In genomic region chr10:12782537-12782936, GRCh38 we compare ENCODE assay signal across 8 cellular contexts.
A peak's percentile ranks its signal among the peaks of the same experiment; 100 is the strongest.
DNase-seq lines count a peak whose midpoint lies in the region; ATAC-seq, FAIRE-seq and TF ChIP-seq lines count a peak whose summit lies in the region.

No MANE protein-coding gene starts in this region.

- TF ChIP-seq POLR2A in adrenal gland (IDR thresholded peaks at IDR 0.05): no peak

- H3K27ac ChIP-seq in adrenal gland: no peak overlapping the region
- no peak overlapping the region for H3K27ac ChIP-seq in tibial artery

- DNase-seq in stimulated activated CD4-positive, alpha-beta T cell treated with anti-CD3 and anti-CD28 coated beads, Interleukin-12 subunit alpha, Interleukin-12 subunit beta, amount 100 ng/mL, for 48 hours (ENCODE audit: low read depth in 2 of 3, low spot score in 1 of 3): peak; percentile 10 to 51 (median 33)
- DNase-seq in stimulated activated CD4-positive, alpha-beta T cell treated with anti-CD3 and anti-CD28 coated beads, Interleukin-12 subunit alpha, Interleukin-12 subunit beta, amount 100 ng/mL, for 4 hours: no peak
- DNase-seq in NOMO-1 treated with DMSO at 0.1 percent for 48 hours (lab: John Stamatoyannopoulos, UW; ENCODE audit: unreplicated experiment) (peak; percentile 34), adrenal gland (peak in 6 of 7 donors; percentile 25 to 65 (median 50)), left colon (peak in 1 of 2 donors; percentile 35), tibial artery (no peak), frontal cortex (ENCODE audit: low spot score in 2 of 2) (no peak), AML-193 (lab: John Stamatoyannopoulos, UW) (no peak)

- no peaks in the 10 kb centered on the region for H3K4me1 ChIP-seq in adrenal gland (replicated peaks in 1 of 2)
- H3K4me1 ChIP-seq in tibial artery: peaks cover 0 to 11% (median 3%) of the 10 kb centered on the region in 4 donors

- no peaks in the 10 kb centered on the region for H3K27me3 ChIP-seq in adrenal gland
- no peaks in the 10 kb centered on the region for H3K27me3 ChIP-seq in tibial artery

- peak; percentile 61 for ATAC-seq in left colon

- TF ChIP-seq CTCF in adrenal gland (IDR thresholded peaks at IDR 0.05) (peak; percentile 51 to 66 (median 63)), tibial artery (IDR thresholded peaks at IDR 0.05) (peak; percentile 61 to 66)

- no peaks in the 10 kb centered on the region for H3K36me3 ChIP-seq in adrenal gland (replicated peaks in 1 of 2)
- no peaks in the 10 kb centered on the region for H3K36me3 ChIP-seq in tibial artery

- intact Hi-C loops in adrenal gland (cut with DNase I): no loop called here
- intact Hi-C loops in left colon (cut with DNase I, micrococcal nuclease): no loop called here
- intact Hi-C loops in tibial artery (cut with DNase I; ENCODE audit: low total_unique reads): loop anchor here (5.0 kb wide), 1 partner anchor 275 kb away; no protein-coding TSS in a partner anchor

- no peak for FAIRE-seq in frontal cortex (lab: Jason Lieb, UNC)

- H3K4me3 ChIP-seq in adrenal gland (no peak overlapping the region), tibial artery (no peak overlapping the region)

- WGBS in adrenal gland, 4 donors: 49 to 51% (median 50%) methylated on average over 8 of the region's 8 CpGs

- no peaks in the 10 kb centered on the region for H3K9me3 ChIP-seq in adrenal gland (replicated peaks in 1 of 3)
- no peaks in the 10 kb centered on the region for H3K9me3 ChIP-seq in tibial artery

Comparison
In these comparisons a context has a peak if more than half of its experiments do, and no peak if none do; other contexts are left out.
1. DNase-seq: peak in stimulated activated CD4-positive, alpha-beta T cell treated with anti-CD3 and anti-CD28 coated beads, Interleukin-12 subunit alpha, Interleukin-12 subunit beta, amount 100 ng/mL, for 48 hours (3 of 3), NOMO-1 treated with DMSO at 0.1 percent for 48 hours (single experiment) and adrenal gland (6 of 7); none in stimulated activated CD4-positive, alpha-beta T cell treated with anti-CD3 and anti-CD28 coated beads, Interleukin-12 subunit alpha, Interleukin-12 subunit beta, amount 100 ng/mL, for 4 hours (single experiment), tibial artery (0 of 2), frontal cortex (0 of 2) and AML-193 (0 of 2).